ENCODE assay signal across 8 cellular contexts in genomic region chr3:32399030-32399620, GRCh38. TPM values are rescaled to one million over a fixed set of nuclear protein-coding genes. Genes with fewer than 3 reads are reported as not detected.
DNase-seq lines count a peak whose midpoint lies in the region; ATAC-seq lines count a peak whose summit lies in the region.

No MANE protein-coding gene starts in this region.

- H3K27me3 Mint-ChIP-seq in natural killer cell treated with Interleukin-12 subunit alpha and Interleukin-12 subunit beta and Interleukin-15 and Interleukin-18, amount 100 ng/mL, for 72 hours: no peaks in the 10 kb centered on the region

- H3K27ac Mint-ChIP-seq in natural killer cell treated with Interleukin-12 subunit alpha and Interleukin-12 subunit beta and Interleukin-15 and Interleukin-18, amount 100 ng/mL, for 72 hours: peak overlapping the region; percentile 38 to 61

- no peaks in the 10 kb centered on the region for H3K36me3 Mint-ChIP-seq in natural killer cell treated with Interleukin-12 subunit alpha and Interleukin-12 subunit beta and Interleukin-15 and Interleukin-18, amount 100 ng/mL, for 72 hours

- in situ Hi-C loops in SK-MEL-5 (cut with HindIII; ENCODE audit: low pct_unique_long_range_greater_than_20kb, low sequenced_read_pairs): no loop called here

- peaks cover 42 to 45% of the 10 kb centered on the region in 2 donors for H3K4me1 Mint-ChIP-seq in natural killer cell treated with Interleukin-12 subunit alpha and Interleukin-12 subunit beta and Interleukin-15 and Interleukin-18, amount 100 ng/mL, for 72 hours (ENCODE audit: low read depth in 2 of 2)

- no peak overlapping the region for H3K4me3 Mint-ChIP-seq in natural killer cell treated with Interleukin-12 subunit alpha and Interleukin-12 subunit beta and Interleukin-15 and Interleukin-18, amount 100 ng/mL, for 72 hours

- H3K9me3 Mint-ChIP-seq in natural killer cell treated with Interleukin-12 subunit alpha and Interleukin-12 subunit beta and Interleukin-15 and Interleukin-18, amount 100 ng/mL, for 72 hours: no peaks in the 10 kb centered on the region

- DNase-seq in NCI-H1105 (lab: John Stamatoyannopoulos, UW): peak; percentile 7
- DNase-seq in NCI-H1105 treated with DMSO at 0.1 percent for 48 hours (lab: John Stamatoyannopoulos, UW): no peak
- peak; percentile 14 for DNase-seq in H4 (ENCODE audit: low spot score)
- DNase-seq in SK-MEL-5 (ENCODE audit: low read depth, low spot score): peak; percentile 80
- DNase-seq in dermis microvascular lymphatic vessel endothelial cell (ENCODE audit: low read depth in 2 of 2): peak; percentile 60 to 77
- no peak for DNase-seq in natural killer cell treated with Interleukin-12 subunit alpha and Interleukin-12 subunit beta and Interleukin-15 and Interleukin-18, amount 100 ng/mL, for 72 hours (ENCODE audit: low spot score)

- no peak for ATAC-seq in natural killer cell treated with Interleukin-12 subunit alpha and Interleukin-12 subunit beta and Interleukin-15 and Interleukin-18, amount 100 ng/mL, for 72 hours
- ATAC-seq in GM18909 (IDR thresholded peaks at IDR 0.05; ENCODE audit: poor library complexity, unreplicated experiment): no peak
- no peak for ATAC-seq in HG03457 (IDR thresholded peaks at IDR 0.05; ENCODE audit: unreplicated experiment)

RNA-seq across cellular contexts. Expression of gene CMTM7, which starts 7.5 kb away (rescaled TPM):
- 5.5 and 7.1 TPM in 2 replicates for total RNA-seq in H4 (2014; rRNA removed; shearing (Covaris generic))
- total RNA-seq in SK-MEL-5 (2014; rRNA removed; shearing (Covaris generic)): 19.0 and 23.3 TPM in 2 replicates
- polyA plus RNA-seq in SK-MEL-5 (2015; cell fraction: cytosol; rRNA removed): 82.5 and 95.4 TPM in 2 replicates
- polyA plus RNA-seq in SK-MEL-5 (2015; cell fraction: nucleus; rRNA removed): 58.4 and 77.3 TPM in 2 replicates
- 19.8 and 28.1 TPM in 2 replicates for total RNA-seq in dermis microvascular lymphatic vessel endothelial cell
- total RNA-seq in natural killer cell treated with Interleukin-12 subunit alpha and Interleukin-12 subunit beta and Interleukin-15 and Interleukin-18, amount 100 ng/mL, for 72 hours: 10 to 100 TPM; 17.5 to 34.5 TPM

Comparison
In these comparisons a context has a peak if more than half of its experiments do, and no peak if none do; other contexts are left out.
1. DNase-seq: peak in NCI-H1105 (single experiment), H4 (single experiment), SK-MEL-5 (single experiment) and dermis microvascular lymphatic vessel endothelial cell (2 of 2); none in NCI-H1105 treated with DMSO at 0.1 percent for 48 hours (single experiment) and natural killer cell treated with Interleukin-12 subunit alpha and Interleukin-12 subunit beta and Interleukin-15 and Interleukin-18, amount 100 ng/mL, for 72 hours (single experiment).